ENCODE assay signal across 8 cellular contexts in the genomic region with DNA sequence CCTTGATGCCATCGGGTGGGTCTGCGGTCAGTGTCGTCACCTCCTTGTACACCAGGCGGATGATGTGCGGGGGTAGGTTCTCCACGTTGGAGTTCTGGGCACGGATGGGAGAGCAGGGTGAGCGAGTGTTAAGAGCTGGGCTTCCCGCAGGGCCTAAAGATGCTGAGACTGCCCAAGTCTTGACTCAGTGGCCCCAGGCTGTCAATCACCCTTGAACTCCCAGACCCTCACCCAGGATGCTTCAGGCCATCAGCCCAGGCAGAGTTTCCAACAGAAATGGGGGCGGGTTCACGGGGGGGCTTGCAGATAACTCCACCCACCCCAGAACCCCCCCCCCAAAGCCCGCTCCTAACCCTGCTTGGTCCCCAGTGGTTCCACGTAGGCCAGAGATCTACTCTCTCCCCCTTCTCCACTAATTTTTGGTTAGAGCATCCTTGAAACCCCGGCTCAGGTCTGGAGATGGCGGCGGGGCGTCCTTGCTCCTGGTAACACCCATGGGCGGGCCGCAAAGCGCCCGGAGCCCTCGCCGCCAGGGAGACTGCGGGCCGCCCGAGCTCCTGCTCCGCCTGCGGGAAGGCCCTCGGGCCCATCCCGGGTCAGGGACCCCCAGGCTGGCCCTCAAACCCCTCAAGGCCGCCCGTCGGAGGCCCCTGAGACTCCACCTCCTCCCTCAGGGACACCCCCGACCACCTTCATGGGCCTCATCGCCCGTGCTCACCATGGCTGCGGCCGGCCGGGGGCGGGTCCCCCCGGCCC. TPM values are rescaled to one million over a fixed set of nuclear protein-coding genes. Genes with fewer than 3 reads are reported as not detected.
DNase-seq lines count a peak whose midpoint lies in the region; ATAC-seq and TF ChIP-seq lines count a peak whose summit lies in the region.

No MANE protein-coding gene starts in this region.

- H3K36me3 ChIP-seq in BJ (ENCODE audit: control insufficient read depth, insufficient read depth, low read length): peaks cover 10% of the 10 kb centered on the region
- H3K36me3 ChIP-seq in HUES64 (ENCODE audit: insufficient read depth, low read length): peaks cover 43% of the 10 kb centered on the region
- peaks cover 31% of the 10 kb centered on the region for H3K36me3 ChIP-seq in right atrium auricular region

- intact Hi-C loops in sciatic nerve (cut with DNase I): no loop called here

- H3K36me3 Mint-ChIP-seq in activated naive CD8-positive, alpha-beta T cell treated with anti-CD3 and anti-CD28 coated beads for 36 hours: peaks cover 54% of the 10 kb centered on the region

- 8% methylated on average over 41 of the region's 41 CpGs for WGBS in HUES64

- CTCF ChIA-PET in BJ (lab: Yijun Ruan, JAX): interaction anchor here (0.6 kb wide), 1 partner anchor 11 kb away, joined by 3 read pairs; no protein-coding TSS in a partner anchor

- ATAC-seq in GM19025 (IDR thresholded peaks at IDR 0.05; ENCODE audit: low read depth, unreplicated experiment) (peak; percentile 17), sciatic nerve (no peak)

- H3K9me3 ChIP-seq in HUES64 (ENCODE audit: insufficient read depth, low read depth, low read length) (0 out of 2 replicates have a peak, but pooled peaks cover 2% of the 10 kb centered on the region), right atrium auricular region (no peaks in the 10 kb centered on the region)

- H3K27me3 ChIP-seq in BJ (ENCODE audit: control insufficient read depth, insufficient read depth, low read length) (no peaks in the 10 kb centered on the region), HUES64 (ENCODE audit: insufficient read depth, low read length) (peaks cover 6% of the 10 kb centered on the region; the same call in 1 of the 2 replicates), right atrium auricular region (no peaks in the 10 kb centered on the region)

- H3K27ac Mint-ChIP-seq in activated naive CD8-positive, alpha-beta T cell treated with anti-CD3 and anti-CD28 coated beads for 36 hours: peak overlapping the region; percentile 81

- no peak for DNase-seq in BJ (ENCODE audit: low read depth)
- peak; percentile 41 for DNase-seq in activated naive CD8-positive, alpha-beta T cell treated with anti-CD3 and anti-CD28 coated beads for 36 hours
- DNase-seq in right atrium auricular region (ENCODE audit: low spot score): no peak
- peak; percentile 70 for DNase-seq in sciatic nerve (ENCODE audit: low spot score)
- DNase-seq in cortex of kidney (lab: John Stamatoyannopoulos, UW): no peak
- DNase-seq in DMS114 treated with DMSO at 0.1 percent for 48 hours (lab: John Stamatoyannopoulos, UW; ENCODE audit: unreplicated experiment): no peak

- peaks cover 5% of the 10 kb centered on the region for H3K27me3 Mint-ChIP-seq in activated naive CD8-positive, alpha-beta T cell treated with anti-CD3 and anti-CD28 coated beads for 36 hours

- H3K4me1 Mint-ChIP-seq in activated naive CD8-positive, alpha-beta T cell treated with anti-CD3 and anti-CD28 coated beads for 36 hours: peaks cover 27% of the 10 kb centered on the region

- peak overlapping the region; percentile 92 for H3K4me3 Mint-ChIP-seq in activated naive CD8-positive, alpha-beta T cell treated with anti-CD3 and anti-CD28 coated beads for 36 hours

- H3K4me3 ChIP-seq in BJ (ENCODE audit: low read depth, low read length) (peak overlapping the region; percentile 92), HUES64 (ENCODE audit: low read length) (peak overlapping the region; percentile 94), right atrium auricular region (peak overlapping the region; percentile 63 to 84)

- peak overlapping the region; percentile 96 for H3K27ac ChIP-seq in HUES64 (ENCODE audit: low read depth, low read length)
- peak overlapping the region; percentile 97 for H3K27ac ChIP-seq in right atrium auricular region

- H3K9ac ChIP-seq in HUES64 (ENCODE audit: low read depth, low read length): peak overlapping the region; percentile 86

- H3K4me1 ChIP-seq in HUES64 (ENCODE audit: insufficient read depth, low read length) (peaks cover 12% of the 10 kb centered on the region), right atrium auricular region (peaks cover 0 to 20% of the 10 kb centered on the region in 2 donors)

- peaks cover 15% of the 10 kb centered on the region for H3K9me3 Mint-ChIP-seq in activated naive CD8-positive, alpha-beta T cell treated with anti-CD3 and anti-CD28 coated beads for 36 hours

- TF ChIP-seq CTCF in BJ (IDR thresholded peaks at IDR 0.05; ENCODE audit: insufficient read depth, low read depth, low read length) (no peak), right atrium auricular region (IDR thresholded peaks at IDR 0.05) (no peak)

- POLR2A ChIA-PET in BJ (lab: Charles Lee): interaction anchor here (0.6 to 1.4 kb wide), 5 partner anchors 23 to 978 kb away, joined by 3 to 6 read pairs (median 4); a partner anchor contains a TSS

RNA-seq across cellular contexts. Expression of a gene that starts 0.5 kb away (rescaled TPM):
- 47.7 and 79.4 TPM in 2 replicates for polyA plus RNA-seq in BJ (2011; rRNA removed)
- 45.7 and 54.4 TPM in 2 replicates for polyA minus RNA-seq in BJ (2011; rRNA and poly(A)+ RNA removed)
- polyA plus RNA-seq in HUES64 (2013, experiment 1 of 2): 234 TPM
- polyA plus RNA-seq in HUES64 (2013, experiment 2 of 2): 243 TPM
- total RNA-seq in activated naive CD8-positive, alpha-beta T cell treated with anti-CD3 and anti-CD28 coated beads for 36 hours: 100 to 1,000 TPM; 323 to 325 TPM
- 10 to 100 TPM; 19.1 to 22.0 TPM for total RNA-seq in right atrium auricular region
- 17.1 TPM for total RNA-seq in sciatic nerve

RNA-seq across cellular contexts. Expression of a gene that starts 21.3 kb away (rescaled TPM):
- 485 and 838 TPM in 2 replicates for polyA plus RNA-seq in BJ (2011; rRNA removed)
- 1,758 and 1,906 TPM in 2 replicates for polyA minus RNA-seq in BJ (2011; rRNA and poly(A)+ RNA removed)
- polyA plus RNA-seq in HUES64 (2013, experiment 1 of 2): 1,767 TPM
- polyA plus RNA-seq in HUES64 (2013, experiment 2 of 2): 1,831 TPM
- 1,000 to 10,000 TPM; 2,585 to 2,613 TPM for total RNA-seq in activated naive CD8-positive, alpha-beta T cell treated with anti-CD3 and anti-CD28 coated beads for 36 hours
- total RNA-seq in right atrium auricular region: 100 to 1,000 TPM; 175 to 319 TPM
- 902 TPM for total RNA-seq in sciatic nerve

RNA-seq across cellular contexts. Expression of a gene that starts 23.0 kb away (rescaled TPM):
- 0.10 and 0.15 TPM in 2 replicates for polyA plus RNA-seq in BJ (2011; rRNA removed)
- 0.24 TPM in 1 of 2 replicates, not detected in the other for polyA minus RNA-seq in BJ (2011; rRNA and poly(A)+ RNA removed)
- polyA plus RNA-seq in HUES64 (2013, experiment 1 of 2): 1.4 TPM
- not detected for polyA plus RNA-seq in HUES64 (2013, experiment 2 of 2)
- 10 to 100 TPM; 10.1 to 10.8 TPM for total RNA-seq in activated naive CD8-positive, alpha-beta T cell treated with anti-CD3 and anti-CD28 coated beads for 36 hours
- total RNA-seq in right atrium auricular region: 1 to 10 TPM in 1 of 2 donors, not detected in 1; 1.2 TPM
- total RNA-seq in sciatic nerve: 2.9 TPM

RNA-seq across cellular contexts. Expression of a gene that starts 30.4 kb away (rescaled TPM):
- 0.93 and 1.3 TPM in 2 replicates for polyA plus RNA-seq in BJ (2011; rRNA removed)
- polyA minus RNA-seq in BJ (2011; rRNA and poly(A)+ RNA removed): not detected in 2 replicates
- 0.55 TPM for polyA plus RNA-seq in HUES64 (2013, experiment 1 of 2)
- polyA plus RNA-seq in HUES64 (2013, experiment 2 of 2): 1.2 TPM
- not detected for total RNA-seq in activated naive CD8-positive, alpha-beta T cell treated with anti-CD3 and anti-CD28 coated beads for 36 hours
- total RNA-seq in right atrium auricular region: not detected
- total RNA-seq in sciatic nerve: not detected

RNA-seq across cellular contexts. Expression of a gene that starts 36.1 kb away (rescaled TPM):
- not detected in 2 replicates for polyA plus RNA-seq in BJ (2011; rRNA removed)
- not detected in 2 replicates for polyA minus RNA-seq in BJ (2011; rRNA and poly(A)+ RNA removed)
- 0.15 TPM for polyA plus RNA-seq in HUES64 (2013, experiment 1 of 2)
- 0.32 TPM for polyA plus RNA-seq in HUES64 (2013, experiment 2 of 2)
- not detected for total RNA-seq in activated naive CD8-positive, alpha-beta T cell treated with anti-CD3 and anti-CD28 coated beads for 36 hours
- total RNA-seq in right atrium auricular region (not detected), sciatic nerve (9.0 TPM)

Comparison
In these comparisons a context has a peak if more than half of its experiments do, and no peak if none do; other contexts are left out.
1. DNase-seq: peak in activated naive CD8-positive, alpha-beta T cell treated with anti-CD3 and anti-CD28 coated beads for 36 hours (single experiment) and sciatic nerve (single experiment); none in BJ (single experiment), right atrium auricular region (single experiment), cortex of kidney (single experiment) and DMS114 treated with DMSO at 0.1 percent for 48 hours (single experiment).
2. RNA of a gene that starts 0.5 kb away (total RNA-seq): 323 to 325 TPM in activated naive CD8-positive, alpha-beta T cell treated with anti-CD3 and anti-CD28 coated beads for 36 hours; 19.1 to 22.0 TPM in right atrium auricular region and 17.1 TPM in sciatic nerve (single experiment); every median in the first group is over 10 times any median in the second.
3. Peak in every context shown above with its lines, with median percentiles within 50 percentile points of each other: H3K4me3 ChIP-seq.